In the genomic region with DNA sequence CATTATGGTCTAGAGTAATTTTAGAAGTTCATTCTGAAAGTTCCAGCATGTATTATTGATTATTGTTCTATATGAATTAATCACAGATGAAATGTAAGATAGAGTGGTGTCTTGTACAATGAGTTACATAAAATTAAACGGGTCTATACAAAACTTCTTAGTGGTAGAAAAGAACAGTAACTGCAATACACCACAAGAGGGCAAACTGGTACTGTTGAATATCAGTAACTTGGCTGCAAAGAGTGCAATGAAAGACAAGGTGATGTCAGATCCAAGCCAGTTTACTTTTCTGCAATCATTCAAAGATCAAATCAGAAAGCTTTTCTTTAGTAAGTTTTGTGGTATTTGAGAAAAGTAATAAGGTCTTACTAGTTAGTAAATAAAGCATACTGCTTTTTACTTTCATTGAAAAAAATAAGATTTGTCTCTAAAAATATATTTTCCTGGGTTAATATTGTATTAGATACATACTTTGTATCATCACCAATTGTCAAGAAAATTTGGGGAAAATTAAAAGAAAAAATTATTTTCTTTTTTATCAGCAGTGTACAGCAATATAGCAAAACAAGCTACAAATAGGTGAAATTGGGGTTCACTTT, we compare ENCODE assay signal across 8 cellular contexts.
DNase-seq lines count a peak whose midpoint lies in the region; ATAC-seq and TF ChIP-seq lines count a peak whose summit lies in the region.

No MANE protein-coding gene starts in this region.

- peaks cover under 1% of the 10 kb centered on the region for H3K4me1 ChIP-seq in cardiac muscle cell (ENCODE audit: low read depth)

- H3K9me3 Mint-ChIP-seq in activated T-helper 1 cell treated with anti-CD3 and anti-CD28 coated beads, Interleukin-12 subunit alpha, Interleukin-12 subunit beta, Interleukin-2, Interleukin-4 antibody, amounts not matched to agents 30 ng/mL and 10 ng/mL and 1 ng/mL, durations not matched to agents 14 hours and 24 hours and 36 hours = no peaks in the 10 kb centered on the region

- DNase-seq in CMK (ENCODE audit: low read depth) (peak; percentile 73), NCI-H2171 treated with DMSO at 0.1 percent for 48 hours (lab: John Stamatoyannopoulos, UW) (peak; percentile 76), cardiac muscle cell (ENCODE audit: low read depth in 1 of 2, low spot score in 1 of 2) (peak; percentile 75 to 79), renal cortical epithelial cell (ENCODE audit: low read depth) (peak; percentile 78), T-helper 9 cell (no peak)
- peak; percentile 24 for DNase-seq in activated T-helper 1 cell treated with anti-CD3 and anti-CD28 coated beads, Interleukin-12 subunit alpha, Interleukin-12 subunit beta, Interleukin-2, Interleukin-4 antibody, amounts not matched to agents 30 ng/mL and 10 ng/mL and 1 ng/mL, durations not matched to agents 14 hours and 24 hours and 36 hours (ENCODE audit: low spot score)

- intact Hi-C loops in activated T-helper 1 cell treated with anti-CD3 and anti-CD28 coated beads, Interleukin-12 subunit alpha, Interleukin-12 subunit beta, Interleukin-2, Interleukin-4 antibody, amounts not matched to agents 30 ng/mL and 10 ng/mL and 1 ng/mL, durations not matched to agents 14 hours and 24 hours and 36 hours (cut with micrococcal nuclease) = loop anchor here (1.0 to 5.0 kb wide), 6 partner anchors 67 to 573 kb away; a partner anchor contains a TSS

- no peaks in the 10 kb centered on the region for H3K9me3 ChIP-seq in cardiac muscle cell (ENCODE audit: low read depth)

- H3K27ac Mint-ChIP-seq in activated T-helper 1 cell treated with anti-CD3 and anti-CD28 coated beads, Interleukin-12 subunit alpha, Interleukin-12 subunit beta, Interleukin-2, Interleukin-4 antibody, amounts not matched to agents 30 ng/mL and 10 ng/mL and 1 ng/mL, durations not matched to agents 14 hours and 24 hours and 36 hours = no peak overlapping the region

- no peaks in the 10 kb centered on the region for H3K4me1 Mint-ChIP-seq in activated T-helper 1 cell treated with anti-CD3 and anti-CD28 coated beads, Interleukin-12 subunit alpha, Interleukin-12 subunit beta, Interleukin-2, Interleukin-4 antibody, amounts not matched to agents 30 ng/mL and 10 ng/mL and 1 ng/mL, durations not matched to agents 14 hours and 24 hours and 36 hours (ENCODE audit: low read depth)

- peak; percentile 70 for TF ChIP-seq CTCF in cardiac muscle cell (IDR thresholded peaks at IDR 0.05; ENCODE audit: low read depth, low read length)

- ATAC-seq in GM18868 (IDR thresholded peaks at IDR 0.05; ENCODE audit: unreplicated experiment) (peak; percentile 97), HG03108 (IDR thresholded peaks at IDR 0.05; ENCODE audit: unreplicated experiment) (peak; percentile 87)

- no peaks in the 10 kb centered on the region for H3K27me3 ChIP-seq in cardiac muscle cell

- H3K4me3 Mint-ChIP-seq in activated T-helper 1 cell treated with anti-CD3 and anti-CD28 coated beads, Interleukin-12 subunit alpha, Interleukin-12 subunit beta, Interleukin-2, Interleukin-4 antibody, amounts not matched to agents 30 ng/mL and 10 ng/mL and 1 ng/mL, durations not matched to agents 14 hours and 24 hours and 36 hours = no peak overlapping the region

- no peaks in the 10 kb centered on the region for H3K36me3 Mint-ChIP-seq in activated T-helper 1 cell treated with anti-CD3 and anti-CD28 coated beads, Interleukin-12 subunit alpha, Interleukin-12 subunit beta, Interleukin-2, Interleukin-4 antibody, amounts not matched to agents 30 ng/mL and 10 ng/mL and 1 ng/mL, durations not matched to agents 14 hours and 24 hours and 36 hours (ENCODE audit: low read depth)

- no peak overlapping the region for H3K27ac ChIP-seq in cardiac muscle cell

- no peak overlapping the region for H3K4me3 ChIP-seq in cardiac muscle cell

- H3K36me3 ChIP-seq in cardiac muscle cell = no peaks in the 10 kb centered on the region

- peaks cover 2% of the 10 kb centered on the region for H3K27me3 Mint-ChIP-seq in activated T-helper 1 cell treated with anti-CD3 and anti-CD28 coated beads, Interleukin-12 subunit alpha, Interleukin-12 subunit beta, Interleukin-2, Interleukin-4 antibody, amounts not matched to agents 30 ng/mL and 10 ng/mL and 1 ng/mL, durations not matched to agents 14 hours and 24 hours and 36 hours (ENCODE audit: insufficient read depth)
